In the genomic region with DNA sequence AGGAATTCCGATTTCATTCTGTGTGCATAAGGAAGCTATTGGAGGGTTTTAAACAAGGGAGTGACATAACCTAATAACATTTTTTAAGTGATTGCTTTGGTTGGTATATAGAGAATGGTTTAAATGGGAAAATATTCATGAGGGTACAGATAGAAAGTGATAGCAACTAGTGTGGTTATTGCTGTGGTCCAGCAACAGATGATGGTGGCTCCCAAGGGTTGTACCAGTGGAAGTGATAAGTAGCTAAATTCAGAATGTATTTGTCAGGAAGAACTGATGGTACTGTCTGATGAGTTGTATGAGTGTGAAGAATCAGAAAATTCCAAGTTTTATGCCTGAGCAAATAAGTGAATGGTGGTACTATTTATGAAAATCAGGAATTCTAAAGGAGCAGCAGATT, we compare ENCODE assay signal across 15 cellular contexts.
DNase-seq lines count a peak whose midpoint lies in the region; ATAC-seq lines count a peak whose summit lies in the region.
"Had no signal": no experiment of that assay in that cellular context is flagged by ENCODE, and none has a peak within 500 bp of the region (broad histone marks: within the 10 kb centered on the region; RNA-seq: fewer than 3 reads in every experiment).

No MANE protein-coding gene starts in this region.

- H3K36me3 ChIP-seq in BLaER1 treated with 17β-estradiol and CSF1 and Interleukin-3, amounts not matched to agents 10 nM and 100 nM: peaks cover 34 to 63% (median 42%) of the 10 kb centered on the region in 11 experiments

- H3K27me3 ChIP-seq in BLaER1 treated with 17β-estradiol and CSF1 and Interleukin-3, amounts not matched to agents 10 nM and 100 nM: no peaks in the 10 kb centered on the region

- no peaks in the 10 kb centered on the region for H3K9me3 Mint-ChIP-seq in T-helper 1 cell treated with Interleukin-12 subunit alpha and Interleukin-12 subunit beta and Interleukin-4 antibody, amounts not matched to agents 30 μg/mL and 1 μg/mL, for 36 hours
- H3K9me3 Mint-ChIP-seq in memory B cell: no peaks in the 10 kb centered on the region
- H3K9me3 Mint-ChIP-seq: activated CD4-positive, alpha-beta memory T cell treated with anti-CD3 and anti-CD28 coated beads for 36 hours had no signal

- H3K36me3 Mint-ChIP-seq in T-helper 1 cell treated with Interleukin-12 subunit alpha and Interleukin-12 subunit beta and Interleukin-4 antibody, amounts not matched to agents 30 μg/mL and 1 μg/mL, for 36 hours (ENCODE audit: low read depth): peaks cover 47% of the 10 kb centered on the region
- H3K36me3 Mint-ChIP-seq in memory B cell: peaks cover 21% of the 10 kb centered on the region

- H3K4me3 Mint-ChIP-seq in T-helper 1 cell treated with Interleukin-12 subunit alpha and Interleukin-12 subunit beta and Interleukin-4 antibody, amounts not matched to agents 30 μg/mL and 1 μg/mL, for 36 hours: peak overlapping the region; percentile 22
- H3K4me3 Mint-ChIP-seq in memory B cell: no peak overlapping the region
- H3K4me3 Mint-ChIP-seq: activated CD4-positive, alpha-beta memory T cell treated with anti-CD3 and anti-CD28 coated beads for 36 hours had no signal

- H4K20me1 ChIP-seq in BLaER1 treated with 17β-estradiol and CSF1 and Interleukin-3, amounts not matched to agents 10 nM and 100 nM: peaks cover 6 to 21% (median 20%) of the 10 kb centered on the region in 11 experiments; a peak in 19 of 22 replicates

- peaks cover 31% of the 10 kb centered on the region for H3K4me1 Mint-ChIP-seq in T-helper 1 cell treated with Interleukin-12 subunit alpha and Interleukin-12 subunit beta and Interleukin-4 antibody, amounts not matched to agents 30 μg/mL and 1 μg/mL, for 36 hours (ENCODE audit: low read depth)
- H3K4me1 Mint-ChIP-seq in memory B cell: peaks cover 25% of the 10 kb centered on the region

- H3K9ac ChIP-seq in BLaER1 treated with 17β-estradiol and CSF1 and Interleukin-3, amounts not matched to agents 10 nM and 100 nM: no peak overlapping the region

- ATAC-seq in GM18861 (IDR thresholded peaks at IDR 0.05; ENCODE audit: unreplicated experiment): peak; percentile 22
- ATAC-seq in memory B cell (ENCODE audit: low read depth): no peak
- no peak for ATAC-seq in HG03196 (IDR thresholded peaks at IDR 0.05; ENCODE audit: unreplicated experiment)

- peak overlapping the region; percentile 47 to 90 (median 76) for H3K4me2 ChIP-seq in BLaER1 treated with 17β-estradiol and CSF1 and Interleukin-3, amounts not matched to agents 10 nM and 100 nM

- H3K27me3 Mint-ChIP-seq in T-helper 1 cell treated with Interleukin-12 subunit alpha and Interleukin-12 subunit beta and Interleukin-4 antibody, amounts not matched to agents 30 μg/mL and 1 μg/mL, for 36 hours (ENCODE audit: low read depth): no peaks in the 10 kb centered on the region
- H3K27me3 Mint-ChIP-seq in memory B cell: no peaks in the 10 kb centered on the region
- H3K27me3 Mint-ChIP-seq: activated CD4-positive, alpha-beta memory T cell treated with anti-CD3 and anti-CD28 coated beads for 36 hours had no signal

- peak overlapping the region in 6 of 10 experiments; percentile 1 to 44 (median 4); a peak in 4 of 20 replicates for H3K4me3 ChIP-seq in BLaER1 treated with 17β-estradiol and CSF1 and Interleukin-3, amounts not matched to agents 10 nM and 100 nM

- H3K4me1 ChIP-seq in BLaER1 treated with 17β-estradiol and CSF1 and Interleukin-3, amounts not matched to agents 10 nM and 100 nM: peaks cover 25 to 40% (median 35%) of the 10 kb centered on the region in 10 experiments

- DNase-seq in memory B cell (ENCODE audit: low spot score in 2 of 2) (no peak), HPDE6-E6E7 (ENCODE audit: extremely low spot score) (no peak), Ammon's horn (ENCODE audit: low spot score) (no peak), DMS53 (lab: John Stamatoyannopoulos, UW) (no peak)
- DNase-seq: activated CD4-positive, alpha-beta memory T cell treated with anti-CD3 and anti-CD28 coated beads for 36 hours; AML-193; islet precursor cell; NCI-H2029; NCI-H526 treated with DMSO at 0.1 percent for 48 hours; RPMI8226; stimulated activated CD4-positive, alpha-beta T cell treated with anti-CD3 and anti-CD28 coated beads, Interleukin-15, amount 100 ng/mL, for 24 hours had no signal

- peaks cover 10 to 18% (median 15%) of the 10 kb centered on the region in 11 experiments; a peak in 19 of 22 replicates for H3K9me3 ChIP-seq in BLaER1 treated with 17β-estradiol and CSF1 and Interleukin-3, amounts not matched to agents 10 nM and 100 nM (replicated peaks in 1 of 11)

- H3K27ac ChIP-seq in BLaER1 treated with 17β-estradiol and CSF1 and Interleukin-3, amounts not matched to agents 10 nM and 100 nM: peak overlapping the region in 2 of 11 experiments; percentile 15 to 42; a peak in 2 of 22 replicates

- H3K27ac Mint-ChIP-seq in T-helper 1 cell treated with Interleukin-12 subunit alpha and Interleukin-12 subunit beta and Interleukin-4 antibody, amounts not matched to agents 30 μg/mL and 1 μg/mL, for 36 hours: peak overlapping the region; percentile 6
- H3K27ac Mint-ChIP-seq in memory B cell: peak overlapping the region; percentile 14
- H3K27ac Mint-ChIP-seq: activated CD4-positive, alpha-beta memory T cell treated with anti-CD3 and anti-CD28 coated beads for 36 hours had no signal
